ENCODE assay signal across 9 cellular contexts in the genomic region with DNA sequence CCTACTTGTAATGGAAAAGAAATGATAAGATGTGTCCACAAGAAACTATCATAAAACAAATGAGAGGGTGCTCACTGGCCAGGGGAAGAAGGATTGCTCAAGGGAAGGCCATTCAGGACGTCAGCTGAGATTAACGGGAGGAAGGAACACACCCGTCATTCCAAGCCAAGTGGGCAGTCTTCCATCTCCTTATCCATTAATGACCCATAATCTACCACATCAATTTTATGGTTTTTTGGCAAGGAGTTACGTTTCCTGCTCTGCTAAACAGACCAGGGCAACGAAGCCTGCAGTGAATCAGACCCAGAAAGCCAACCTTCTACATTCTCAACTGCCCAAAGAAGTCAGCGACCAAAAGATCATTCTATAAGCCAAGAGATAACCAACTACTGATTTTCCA. TPM values are rescaled to one million over a fixed set of nuclear protein-coding genes. Genes with fewer than 3 reads are reported as not detected.
A peak's percentile ranks its signal among the peaks of the same experiment; 100 is the strongest.
DNase-seq lines count a peak whose midpoint lies in the region; ATAC-seq lines count a peak whose summit lies in the region.
"Had no signal": no experiment of that assay in that cellular context is flagged by ENCODE, and none has a peak within 500 bp of the region (broad histone marks: within the 10 kb centered on the region; RNA-seq: fewer than 3 reads in every experiment).

No MANE protein-coding gene starts in this region.

- H3K27ac ChIP-seq in effector memory CD4-positive, alpha-beta T cell (ENCODE audit: insufficient read depth, low read length, poor library complexity, severe bottlenecking), result no peak overlapping the region

- H3K4me1 ChIP-seq in effector memory CD4-positive, alpha-beta T cell (ENCODE audit: control insufficient read depth, insufficient read depth, low read length, poor library complexity, severe bottlenecking), result no peaks in the 10 kb centered on the region

- no peaks in the 10 kb centered on the region for H3K36me3 ChIP-seq in effector memory CD4-positive, alpha-beta T cell (ENCODE audit: control insufficient read depth, insufficient read depth, low read length)

- ATAC-seq in HG02588 (IDR thresholded peaks at IDR 0.05; ENCODE audit: unreplicated experiment) (no peak), HG03095 (IDR thresholded peaks at IDR 0.05; ENCODE audit: unreplicated experiment) (no peak)

- H3K4me3 ChIP-seq in skeletal muscle cell (ENCODE audit: low read depth, low read length), result no peak overlapping the region
- H3K4me3 ChIP-seq in effector memory CD4-positive, alpha-beta T cell (ENCODE audit: insufficient read depth, low read depth, low read length, poor library complexity, severe bottlenecking), result no peak overlapping the region

- DNase-seq in GM04504 (ENCODE audit: low read depth), result peak; percentile 99
- DNase-seq in RPMI7951 (ENCODE audit: low read depth), result peak; percentile 94
- peak; percentile 15 for DNase-seq in foreskin melanocyte
- peak; percentile 83 for DNase-seq in skeletal muscle cell (ENCODE audit: low read depth)
- DNase-seq in effector memory CD4-positive, alpha-beta T cell, result no peak
- no peak for DNase-seq in SW 1271 (lab: John Stamatoyannopoulos, UW)
- DNase-seq: SHP77 had no signal

- H3K27me3 ChIP-seq in effector memory CD4-positive, alpha-beta T cell (replicated peaks; ENCODE audit: control insufficient read depth, insufficient read depth, low read length, poor library complexity, severe bottlenecking), result no peaks in the 10 kb centered on the region

- H3K9me3 ChIP-seq in effector memory CD4-positive, alpha-beta T cell (ENCODE audit: control insufficient read depth, low read length), result no peaks in the 10 kb centered on the region

RNA-seq across cellular contexts. Expression of a gene that starts 25.1 kb away (rescaled TPM):
- 12.7 and 15.0 TPM in 2 replicates for total RNA-seq in RPMI7951 (2014; rRNA removed; shearing (Covaris generic))

Comparison
In these comparisons a context has a peak if more than half of its experiments do, and no peak if none do; other contexts are left out.
1. DNase-seq: peak in GM04504 (single experiment), RPMI7951 (single experiment), foreskin melanocyte (single experiment) and skeletal muscle cell (single experiment); none in effector memory CD4-positive, alpha-beta T cell (0 of 3) and SW 1271 (0 of 2).